In the genomic region with DNA sequence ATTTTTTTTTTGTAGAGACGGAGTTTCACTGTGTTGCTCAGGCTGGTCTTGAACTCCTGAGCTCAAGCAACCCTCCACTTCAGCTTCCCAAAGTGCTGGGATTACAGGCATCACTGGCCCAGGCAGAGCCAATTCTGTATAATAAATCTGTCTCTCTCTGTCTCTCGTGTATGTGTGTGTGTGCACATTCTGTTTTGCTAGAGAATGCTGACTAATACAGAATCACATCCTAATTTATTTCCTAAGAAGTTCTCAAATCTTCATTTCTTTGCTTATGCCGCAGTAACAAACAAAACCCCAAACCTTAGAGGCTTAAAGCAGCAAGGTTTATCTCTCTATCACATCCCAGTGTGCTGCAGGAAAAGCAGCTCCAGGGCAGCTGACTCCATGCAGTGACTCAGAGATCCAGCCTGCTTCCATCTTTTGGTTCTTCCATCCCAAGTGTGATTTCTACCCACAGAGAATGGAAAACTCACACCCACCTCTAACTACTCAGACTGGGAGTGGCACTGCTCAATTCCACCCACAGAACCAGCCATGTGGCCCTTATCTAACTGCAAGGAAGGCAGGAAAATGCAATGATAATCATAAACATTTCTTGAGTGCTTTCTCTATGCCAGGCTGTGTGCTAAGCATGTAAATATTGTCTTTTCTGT, we compare ENCODE assay signal across 1 cellular context.
A peak's percentile ranks its signal among the peaks of the same experiment; 100 is the strongest.
TF ChIP-seq lines count a peak whose summit lies in the region.

No MANE protein-coding gene starts in this region.

TF ChIP-seq in K562, 482 proteins besides CTCF, POLR2A, EP300 and RAD21:
- no peak for TF ChIP-seq RBM15 (IDR thresholded peaks at IDR 0.05; ENCODE audit: insufficient read depth, low read length)
- TF ChIP-seq ZNF316 (IDR thresholded peaks at IDR 0.05): peak; percentile 65; the same call in 1 of the 2 replicates
- 0 out of 2 replicates have a peak, but pooled peaks have one; percentile 31 for TF ChIP-seq MAFG (tag; conservative IDR thresholded peaks at IDR 0.05)
- no peak for TF ChIP-seq SUPT5H (IDR thresholded peaks at IDR 0.05)
- TF ChIP-seq POLR2AphosphoS2 (IDR thresholded peaks at IDR 0.05; ENCODE audit: low read length): no peak
- no peak for TF ChIP-seq ZNF224 (CRISPR knock-in tag; IDR thresholded peaks at IDR 0.05)
- no peak for TF ChIP-seq NR2C2 (CRISPR knock-in tag; IDR thresholded peaks at IDR 0.05)
- TF ChIP-seq NR2C2 (tag; IDR thresholded peaks at IDR 0.05): no peak
- TF ChIP-seq CHD4 (IDR thresholded peaks at IDR 0.05; ENCODE audit: insufficient read depth, insufficient replicate concordance, low read depth, low read length, poor library complexity, severe bottlenecking): no peak
- TF ChIP-seq C11orf30 (IDR thresholded peaks at IDR 0.05; ENCODE audit: low read depth): peak; percentile 35; the same call in 1 of the 2 replicates
- TF ChIP-seq BCOR (IDR thresholded peaks at IDR 0.05): no peak
